In genomic region chr9:94741856-94742255, GRCh38 we compare ENCODE assay signal across 16 cellular contexts. TPM values are rescaled to one million over a fixed set of nuclear protein-coding genes. Genes with fewer than 3 reads are reported as not detected.
DNase-seq lines count a peak whose midpoint lies in the region; ATAC-seq and TF ChIP-seq lines count a peak whose summit lies in the region.
"Had no signal": no experiment of that assay in that cellular context is flagged by ENCODE, and none has a peak within 500 bp of the region (broad histone marks: within the 10 kb centered on the region; RNA-seq: fewer than 3 reads in every experiment).

No MANE protein-coding gene starts in this region.

- DNase-seq in DMS53 (lab: John Stamatoyannopoulos, UW) (peak; percentile 35), DMS53 treated with DMSO at 0.1 percent for 48 hours (lab: John Stamatoyannopoulos, UW; ENCODE audit: unreplicated experiment) (no peak), Panc1 (ENCODE audit: low read depth, low spot score) (no peak), mesenchymal stem cell (peak; percentile 41), thyroid gland (no peak), GDM1 (lab: John Stamatoyannopoulos, UW) (no peak), MM.1S (no peak)
- DNase-seq in activated CD8-positive, alpha-beta memory T cell treated with anti-CD3 and anti-CD28 coated beads, Interleukin-2, amount 10 ng/mL, durations not matched to agents 7 days and 5 days, result no peak
- DNase-seq: H9, NCI-H1105 treated with DMSO at 0.1 percent for 48 hours, NCI-H187, NCI-H446 treated with DMSO at 0.1 percent for 48 hours, SHP77 treated with DMSO at 0.1 percent for 48 hours, SW 1271 had no signal

- CTCF ChIA-PET in Panc1 (lab: Charles Lee), result no interaction called here
- CTCF ChIA-PET in activated CD8-positive, alpha-beta memory T cell treated with anti-CD3 and anti-CD28 coated beads, Interleukin-2, amount 10 ng/mL, durations not matched to agents 7 days and 5 days (lab: Charles Lee), result no interaction called here

- TF ChIP-seq CTCF in Panc1 (IDR thresholded peaks at IDR 0.05) (no peak), thyroid gland (IDR thresholded peaks at IDR 0.05) (no peak), MM.1S (IDR thresholded peaks at IDR 0.05; ENCODE audit: low read length) (no peak)

- no peaks in the 10 kb centered on the region for H3K27me3 Mint-ChIP-seq in activated CD8-positive, alpha-beta memory T cell treated with anti-CD3 and anti-CD28 coated beads, Interleukin-2, amount 10 ng/mL, durations not matched to agents 7 days and 5 days

- peaks cover 31% of the 10 kb centered on the region for H3K79me1 ChIP-seq in mesenchymal stem cell (replicated peaks; ENCODE audit: low read length, poor library complexity, severe bottlenecking)

- H3K18ac ChIP-seq in mesenchymal stem cell (ENCODE audit: low read depth in 1 of 2, low read length in 2 of 2), result no peak overlapping the region

- no peak overlapping the region for H3K4ac ChIP-seq in mesenchymal stem cell (ENCODE audit: low read depth in 1 of 2, low read length in 2 of 2)

- H3K27me3 ChIP-seq in Panc1 (ENCODE audit: control insufficient read depth, insufficient read depth, low read length) (no peaks in the 10 kb centered on the region), mesenchymal stem cell (ENCODE audit: control insufficient read depth in 1 of 2, insufficient read depth in 1 of 2, low read length in 2 of 2) (no peaks in the 10 kb centered on the region), thyroid gland (no peaks in the 10 kb centered on the region), MM.1S (replicated peaks; ENCODE audit: insufficient read depth, low read length) (no peaks in the 10 kb centered on the region)
- H3K27me3 ChIP-seq: BLaER1 had no signal

- H4K91ac ChIP-seq in mesenchymal stem cell (ENCODE audit: low read length), result no peak overlapping the region

- POLR2A ChIA-PET in Panc1 (lab: Charles Lee), result no interaction called here

- H3K4me3 ChIP-seq in Panc1 (ENCODE audit: low read depth in 2 of 2, low read length in 2 of 2), result no peak overlapping the region
- H3K4me3 ChIP-seq in mesenchymal stem cell (ENCODE audit: insufficient read depth in 1 of 2, low read depth in 1 of 2, low read length in 2 of 2), result no peak overlapping the region
- no peak overlapping the region for H3K4me3 ChIP-seq in thyroid gland (replicated peaks in 1 of 3)
- H3K4me3 ChIP-seq in MM.1S (ENCODE audit: low read length), result no peak overlapping the region
- H3K4me3 ChIP-seq: BLaER1 had no signal

- H2BK12ac ChIP-seq in mesenchymal stem cell (ENCODE audit: low read length in 2 of 2), result no peak overlapping the region

- H3K36me3 Mint-ChIP-seq in activated CD8-positive, alpha-beta memory T cell treated with anti-CD3 and anti-CD28 coated beads, Interleukin-2, amount 10 ng/mL, durations not matched to agents 7 days and 5 days, result peaks cover 5% of the 10 kb centered on the region

- H3K9ac ChIP-seq in mesenchymal stem cell (ENCODE audit: low read length), result no peak overlapping the region
- H3K9ac ChIP-seq in MM.1S (ENCODE audit: low read length), result no peak overlapping the region
- H3K9ac ChIP-seq: BLaER1 had no signal

- H3K27ac ChIP-seq in Panc1 (ENCODE audit: low read length), result 0 out of 2 replicates have a peak overlapping the region, but pooled peaks have one; percentile 17
- no peak overlapping the region for H3K27ac ChIP-seq in mesenchymal stem cell (ENCODE audit: low read length, poor library complexity, severe bottlenecking)
- H3K27ac ChIP-seq in thyroid gland, result peak overlapping the region; percentile 1 to 62 (median 52)
- H3K27ac ChIP-seq in MM.1S (ENCODE audit: low read length), result no peak overlapping the region
- H3K27ac ChIP-seq: 22Rv1, BLaER1 had no signal

- ATAC-seq in Panc1, result no peak
- ATAC-seq in activated CD8-positive, alpha-beta memory T cell treated with anti-CD3 and anti-CD28 coated beads, Interleukin-2, amount 10 ng/mL, durations not matched to agents 7 days and 5 days, result no peak

- no peak overlapping the region for H3K23ac ChIP-seq in mesenchymal stem cell (ENCODE audit: low read length in 2 of 2)

- no peaks in the 10 kb centered on the region for H3K9me2 ChIP-seq in MM.1S (replicated peaks; ENCODE audit: insufficient read depth, low read length)

- H3K36me3 ChIP-seq in Panc1 (ENCODE audit: control insufficient read depth, insufficient read depth, low read length) (no peaks in the 10 kb centered on the region), mesenchymal stem cell (ENCODE audit: control insufficient read depth in 1 of 2, insufficient read depth in 2 of 2, low read depth in 1 of 2, low read length in 2 of 2) (peaks cover 0 to 5% of the 10 kb centered on the region in 2 experiments), thyroid gland (no peaks in the 10 kb centered on the region), MM.1S (replicated peaks; ENCODE audit: insufficient read depth, low read length) (no peaks in the 10 kb centered on the region)

- WGBS in mesenchymal stem cell, result 42% methylated on average over 3 of the region's 3 CpGs
- 44 to 46% methylated on average over 3 of the region's 3 CpGs for WGBS in thyroid gland, 2 donors

- no peaks in the 10 kb centered on the region for H3F3A ChIP-seq in MM.1S (ENCODE audit: insufficient read depth, low read length)

- no peak overlapping the region for H4K8ac ChIP-seq in mesenchymal stem cell (ENCODE audit: low read length)

- H3K4me2 ChIP-seq in mesenchymal stem cell (ENCODE audit: low read length, poor library complexity, severe bottlenecking) (no peak overlapping the region), MM.1S (ENCODE audit: low read depth, low read length) (no peak overlapping the region)
- H3K4me2 ChIP-seq: BLaER1 had no signal

- H3K27ac Mint-ChIP-seq in activated CD8-positive, alpha-beta memory T cell treated with anti-CD3 and anti-CD28 coated beads, Interleukin-2, amount 10 ng/mL, durations not matched to agents 7 days and 5 days, result no peak overlapping the region
- H3K27ac Mint-ChIP-seq: H9 had no signal

- no peak overlapping the region for H2BK15ac ChIP-seq in mesenchymal stem cell (ENCODE audit: low read depth, poor library complexity, severe bottlenecking)

- no peaks in the 10 kb centered on the region for H4K20me1 ChIP-seq in MM.1S (ENCODE audit: insufficient read depth, low read length)

- H3K9me3 ChIP-seq in Panc1 (ENCODE audit: control insufficient read depth, insufficient read depth, low read depth, low read length), result no peaks in the 10 kb centered on the region
- no peaks in the 10 kb centered on the region for H3K9me3 ChIP-seq in mesenchymal stem cell (ENCODE audit: control insufficient read depth, low read length)
- no peaks in the 10 kb centered on the region for H3K9me3 ChIP-seq in thyroid gland
- H3K9me3 ChIP-seq in MM.1S (replicated peaks; ENCODE audit: insufficient read depth, low read length), result no peaks in the 10 kb centered on the region

- in situ Hi-C loops in Panc1 (cut with HindIII; ENCODE audit: low pct_unique_long_range_greater_than_20kb, low sequenced_read_pairs), result no loop called here

- H2AFZ ChIP-seq in mesenchymal stem cell (ENCODE audit: low read depth, low read length) (no peak overlapping the region), MM.1S (ENCODE audit: low read length) (no peak overlapping the region)

- TF ChIP-seq POLR2A in thyroid gland (IDR thresholded peaks at IDR 0.05), result no peak

- H3K4me1 ChIP-seq in Panc1 (ENCODE audit: control insufficient read depth, insufficient read depth, low read length), result peaks cover 4% of the 10 kb centered on the region; the same call in 1 of the 2 replicates
- H3K4me1 ChIP-seq in mesenchymal stem cell (ENCODE audit: control insufficient read depth, insufficient read depth, low read depth, low read length), result peaks cover 3% of the 10 kb centered on the region
- H3K4me1 ChIP-seq in thyroid gland, result peaks cover 26 to 45% of the 10 kb centered on the region in 2 donors
- H3K4me1 ChIP-seq in MM.1S (ENCODE audit: low read length), result no peaks in the 10 kb centered on the region

- no peaks in the 10 kb centered on the region for H3K9me3 Mint-ChIP-seq in activated CD8-positive, alpha-beta memory T cell treated with anti-CD3 and anti-CD28 coated beads, Interleukin-2, amount 10 ng/mL, durations not matched to agents 7 days and 5 days (ENCODE audit: low read depth)
- H3K9me3 Mint-ChIP-seq: H9 had no signal

- intact Hi-C loops in Panc1 (cut with micrococcal nuclease; ENCODE audit: unreplicated experiment) (no loop called here), thyroid gland (cut with DNase I) (no loop called here)

- BruUV-seq in Panc1 (replicated peaks; lab: Mats Ljungman, UMichigan), result no TSS peak

- no peak overlapping the region for H3K14ac ChIP-seq in mesenchymal stem cell (ENCODE audit: low read length in 2 of 2)

- H3K4me3 Mint-ChIP-seq in activated CD8-positive, alpha-beta memory T cell treated with anti-CD3 and anti-CD28 coated beads, Interleukin-2, amount 10 ng/mL, durations not matched to agents 7 days and 5 days, result no peak overlapping the region
- H3K4me3 Mint-ChIP-seq: H9 had no signal

- H3K79me2 ChIP-seq in MM.1S (ENCODE audit: low read length), result peaks cover 7% of the 10 kb centered on the region; the same call in 1 of the 2 replicates

- no peak overlapping the region for H2AK5ac ChIP-seq in mesenchymal stem cell (ENCODE audit: low read length, severe bottlenecking)

- H2BK5ac ChIP-seq in mesenchymal stem cell (ENCODE audit: low read depth, low read length, poor library complexity, severe bottlenecking), result no peak overlapping the region

- no peak overlapping the region for H2BK120ac ChIP-seq in mesenchymal stem cell (ENCODE audit: low read depth, low read length)

- H3K4me1 Mint-ChIP-seq in activated CD8-positive, alpha-beta memory T cell treated with anti-CD3 and anti-CD28 coated beads, Interleukin-2, amount 10 ng/mL, durations not matched to agents 7 days and 5 days, result no peaks in the 10 kb centered on the region
- H3K4me1 Mint-ChIP-seq: H9 had no signal

RNA-seq across cellular contexts. Expression of gene AOPEP, which starts 15.4 kb away (rescaled TPM):
- total RNA-seq in Panc1 (2021; ENCODE audit: unreplicated experiment), result 36.4 TPM
- polyA plus RNA-seq in Panc1 (2012; ENCODE audit: insufficient read length), result 29.7 TPM
- 11.8 TPM for polyA plus RNA-seq in mesenchymal stem cell (2013, experiment 1 of 2)
- 10.9 TPM for polyA plus RNA-seq in mesenchymal stem cell (2013, experiment 2 of 2)
- 100 to 1,000 TPM; 126 to 216 (median 136) TPM for total RNA-seq in thyroid gland
- 10 to 100 TPM in 1 of 2 experiments, 1 to 10 TPM in 1; 9.8 to 13.7 TPM for total RNA-seq in activated CD8-positive, alpha-beta memory T cell treated with anti-CD3 and anti-CD28 coated beads, Interleukin-2, amount 10 ng/mL, durations not matched to agents 7 days and 5 days

Comparison
In these comparisons a context has a peak if more than half of its experiments do, and no peak if none do; other contexts are left out.
1. DNase-seq: peak in DMS53 (single experiment) and mesenchymal stem cell (single experiment); none in DMS53 treated with DMSO at 0.1 percent for 48 hours (single experiment), Panc1 (single experiment), thyroid gland (0 of 2), GDM1 (single experiment), MM.1S (single experiment) and activated CD8-positive, alpha-beta memory T cell treated with anti-CD3 and anti-CD28 coated beads, Interleukin-2, amount 10 ng/mL, durations not matched to agents 7 days and 5 days (single experiment).
2. H3K27ac ChIP-seq: peak in Panc1 (single experiment) and thyroid gland (3 of 3); none in mesenchymal stem cell (single experiment) and MM.1S (single experiment).